8 cellular contexts compared by ENCODE assay signal in the genomic region with DNA sequence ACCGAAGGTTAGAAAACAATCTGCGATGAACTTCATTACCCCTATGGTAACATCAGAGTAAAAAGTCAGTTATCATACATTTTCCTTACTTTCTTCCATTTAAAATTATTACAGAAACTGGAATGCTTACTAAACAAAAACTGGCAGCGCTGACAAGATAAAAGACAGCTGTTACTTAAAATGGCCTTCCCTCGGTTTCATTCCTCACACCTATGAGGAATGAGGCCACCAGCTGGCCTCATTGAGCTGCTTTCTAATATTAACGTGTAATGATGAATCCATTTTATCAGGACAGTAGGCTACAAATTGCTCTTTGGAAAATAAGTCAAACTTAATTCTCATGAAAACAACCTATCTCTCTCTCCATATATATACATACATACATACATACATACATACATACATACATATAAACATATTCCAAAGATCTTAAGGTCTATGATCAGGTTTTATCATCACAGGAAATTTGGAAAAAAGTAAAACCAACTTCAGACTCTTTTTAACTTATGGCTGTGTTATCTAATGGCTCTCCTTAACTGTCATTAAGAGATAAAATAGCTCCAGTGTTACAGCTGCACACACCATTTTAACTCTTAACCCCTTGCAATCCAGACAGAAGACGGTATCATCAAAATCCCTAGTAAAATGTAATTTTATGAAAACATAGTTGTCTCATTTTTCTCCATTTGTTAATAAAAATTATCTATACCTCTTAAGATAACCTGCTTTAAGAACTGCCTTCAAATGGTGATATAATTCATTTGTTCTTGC. TPM values are rescaled to one million over a fixed set of nuclear protein-coding genes. Genes with fewer than 3 reads are reported as not detected.
A peak's percentile ranks its signal among the peaks of the same experiment; 100 is the strongest.
DNase-seq lines count a peak whose midpoint lies in the region; ATAC-seq and TF ChIP-seq lines count a peak whose summit lies in the region.

No MANE protein-coding gene starts in this region.

- H3K4me1 ChIP-seq in skeletal muscle satellite cell (ENCODE audit: control insufficient read depth, insufficient read depth, low read length): peaks cover 47% of the 10 kb centered on the region

- ATAC-seq in activated CD4-positive, alpha-beta T cell treated with anti-CD3 and anti-CD28 coated beads for 36 hours: no peak

- no peak for DNase-seq in activated CD4-positive, alpha-beta T cell treated with anti-CD3 and anti-CD28 coated beads for 36 hours
- no peak for DNase-seq in activated CD4-positive, alpha-beta T cell treated with anti-CD3 and anti-CD28 coated beads, Interleukin-2, amount 50 U/mL, for 4 hours
- no peak for DNase-seq in activated CD4-positive, alpha-beta memory T cell treated with anti-CD3 and anti-CD28 coated beads for 36 hours
- DNase-seq in fibroblast of pulmonary artery (ENCODE audit: low read depth): no peak
- DNase-seq in lower leg skin (ENCODE audit: low spot score in 2 of 2): no peak
- DNase-seq in caudate nucleus (lab: John Stamatoyannopoulos, UW): no peak
- DNase-seq in NCI-H510A (lab: John Stamatoyannopoulos, UW): no peak

- H3K27ac ChIP-seq in caudate nucleus (ENCODE audit: low read depth, low read length): no peak overlapping the region

- H3K9ac ChIP-seq in skeletal muscle satellite cell (ENCODE audit: low read depth, low read length): peak overlapping the region; percentile 49

- 52 to 55% methylated on average over 6 of the region's 6 CpGs for WGBS in lower leg skin, 2 donors

- intact Hi-C loops in activated CD4-positive, alpha-beta T cell treated with anti-CD3 and anti-CD28 coated beads for 36 hours (cut with DNase I, micrococcal nuclease): no loop called here
- intact Hi-C loops in activated CD4-positive, alpha-beta memory T cell treated with anti-CD3 and anti-CD28 coated beads for 36 hours (cut with micrococcal nuclease): no loop called here
- intact Hi-C loops in lower leg skin (cut with DNase I; ENCODE audit: low total_unique reads): no loop called here

- peaks cover 65% of the 10 kb centered on the region for H3K4me1 Mint-ChIP-seq in activated CD4-positive, alpha-beta T cell treated with anti-CD3 and anti-CD28 coated beads for 36 hours
- peaks cover 64% of the 10 kb centered on the region for H3K4me1 Mint-ChIP-seq in activated CD4-positive, alpha-beta memory T cell treated with anti-CD3 and anti-CD28 coated beads for 36 hours (ENCODE audit: low read depth)

- CTCF ChIA-PET in activated CD4-positive, alpha-beta T cell treated with anti-CD3 and anti-CD28 coated beads for 36 hours (lab: Charles Lee): interaction anchor here (1.2 to 3.1 kb wide), 3 partner anchors 17 to 22 kb away, joined by 3 to 13 read pairs (median 6); no protein-coding TSS in a partner anchor
- CTCF ChIA-PET in activated CD4-positive, alpha-beta memory T cell treated with anti-CD3 and anti-CD28 coated beads for 36 hours (lab: Charles Lee): interaction anchor here (1.9 kb wide), 1 partner anchor 17 kb away, joined by 7 read pairs; no protein-coding TSS in a partner anchor

- H3K27ac Mint-ChIP-seq in activated CD4-positive, alpha-beta T cell treated with anti-CD3 and anti-CD28 coated beads for 36 hours: peak overlapping the region; percentile 85
- peak overlapping the region; percentile 57 for H3K27ac Mint-ChIP-seq in activated CD4-positive, alpha-beta memory T cell treated with anti-CD3 and anti-CD28 coated beads for 36 hours

- peaks cover 86% of the 10 kb centered on the region for H3K36me3 Mint-ChIP-seq in activated CD4-positive, alpha-beta T cell treated with anti-CD3 and anti-CD28 coated beads for 36 hours (ENCODE audit: low read depth)
- H3K36me3 Mint-ChIP-seq in activated CD4-positive, alpha-beta memory T cell treated with anti-CD3 and anti-CD28 coated beads for 36 hours: peaks cover 83% of the 10 kb centered on the region

- H3K27me3 Mint-ChIP-seq in activated CD4-positive, alpha-beta T cell treated with anti-CD3 and anti-CD28 coated beads for 36 hours: no peaks in the 10 kb centered on the region
- H3K27me3 Mint-ChIP-seq in activated CD4-positive, alpha-beta memory T cell treated with anti-CD3 and anti-CD28 coated beads for 36 hours: peaks cover 2% of the 10 kb centered on the region

- POLR2A ChIA-PET in activated CD4-positive, alpha-beta T cell treated with anti-CD3 and anti-CD28 coated beads for 36 hours (lab: Charles Lee): no interaction called here
- POLR2A ChIA-PET in activated CD4-positive, alpha-beta memory T cell treated with anti-CD3 and anti-CD28 coated beads for 36 hours (lab: Charles Lee): interaction anchor here (3.0 kb wide), 1 partner anchor 20 kb away, joined by 22 read pairs; no protein-coding TSS in a partner anchor

- peak overlapping the region; percentile 98 for H3K4me2 ChIP-seq in skeletal muscle satellite cell (ENCODE audit: low read length)

- TF ChIP-seq CTCF in fibroblast of pulmonary artery (IDR thresholded peaks at IDR 0.05; ENCODE audit: low read length, missing control alignments) (no peak), lower leg skin (IDR thresholded peaks at IDR 0.05) (no peak)

- H3K4me3 Mint-ChIP-seq in activated CD4-positive, alpha-beta T cell treated with anti-CD3 and anti-CD28 coated beads for 36 hours: peak overlapping the region; percentile 76
- peak overlapping the region; percentile 73 for H3K4me3 Mint-ChIP-seq in activated CD4-positive, alpha-beta memory T cell treated with anti-CD3 and anti-CD28 coated beads for 36 hours

- H3K27me3 ChIP-seq in skeletal muscle satellite cell (ENCODE audit: control insufficient read depth, insufficient read depth, low read length): no peaks in the 10 kb centered on the region

- no peaks in the 10 kb centered on the region for H3K9me3 Mint-ChIP-seq in activated CD4-positive, alpha-beta T cell treated with anti-CD3 and anti-CD28 coated beads for 36 hours (ENCODE audit: low read depth)
- no peaks in the 10 kb centered on the region for H3K9me3 Mint-ChIP-seq in activated CD4-positive, alpha-beta memory T cell treated with anti-CD3 and anti-CD28 coated beads for 36 hours

- peak overlapping the region; percentile 96 for H3K4me3 ChIP-seq in fibroblast of pulmonary artery (replicated peaks; ENCODE audit: low read depth, low read length)
- peak overlapping the region; percentile 36 for H3K4me3 ChIP-seq in skeletal muscle satellite cell (ENCODE audit: low read length)
- H3K4me3 ChIP-seq in lower leg skin (ENCODE audit: low read depth, poor library complexity, severe bottlenecking): no peak overlapping the region

- peaks cover 95% of the 10 kb centered on the region for H3K36me3 ChIP-seq in skeletal muscle satellite cell (ENCODE audit: insufficient read depth, low read length)

- no peak for TF ChIP-seq POLR2A in lower leg skin (IDR thresholded peaks at IDR 0.05)

- H3K9me3 ChIP-seq in skeletal muscle satellite cell (replicated peaks; ENCODE audit: low read length): no peaks in the 10 kb centered on the region

RNA-seq across cellular contexts. Expression of a gene that starts 5.2 kb away (rescaled TPM):
- 100 to 1,000 TPM; 163 to 215 TPM for total RNA-seq in activated CD4-positive, alpha-beta T cell treated with anti-CD3 and anti-CD28 coated beads for 36 hours
- total RNA-seq in activated CD4-positive, alpha-beta memory T cell treated with anti-CD3 and anti-CD28 coated beads for 36 hours: 100 to 1,000 TPM; 144 to 150 TPM
- 119 and 126 TPM in 2 replicates for total RNA-seq in skeletal muscle satellite cell (2012; rRNA removed)
- total RNA-seq in lower leg skin: 100 to 1,000 TPM; 113 to 308 (median 155) TPM
